6 cellular contexts compared by ENCODE assay signal in genomic region chr9:128703616-128704355, GRCh38. TPM values are rescaled to one million over a fixed set of nuclear protein-coding genes. Genes with fewer than 3 reads are reported as not detected.
DNase-seq lines count a peak whose midpoint lies in the region; ATAC-seq and TF ChIP-seq lines count a peak whose summit lies in the region.

No MANE protein-coding gene starts in this region.

- no peak overlapping the region for H3K27ac Mint-ChIP-seq in CD8-positive, alpha-beta T cell
- H3K27ac Mint-ChIP-seq in activated naive CD4-positive, alpha-beta T cell treated with anti-CD3 and anti-CD28 coated beads, Interleukin-2, amount 50 U/mL, for 24 hours = peak overlapping the region; percentile 82

- POLR2A ChIA-PET in CD8-positive, alpha-beta T cell (lab: Charles Lee) = interaction anchor here (0.6 kb wide), 1 partner anchor 311 kb away, joined by 3 read pairs; no protein-coding TSS in a partner anchor

- no peaks in the 10 kb centered on the region for H3K27me3 Mint-ChIP-seq in CD8-positive, alpha-beta T cell (ENCODE audit: low read depth)
- H3K27me3 Mint-ChIP-seq in activated naive CD4-positive, alpha-beta T cell treated with anti-CD3 and anti-CD28 coated beads, Interleukin-2, amount 50 U/mL, for 24 hours = no peaks in the 10 kb centered on the region

- H3K56ac ChIP-seq in mesendoderm (ENCODE audit: low read length) = peak overlapping the region; percentile 81

- peak overlapping the region; percentile 88 for H3K9ac ChIP-seq in mesendoderm (ENCODE audit: low read length)

- ATAC-seq in CD8-positive, alpha-beta T cell = no peak
- no peak for ATAC-seq in HG03432 (IDR thresholded peaks at IDR 0.05; ENCODE audit: unreplicated experiment)

- H3K79me1 ChIP-seq in mesendoderm (ENCODE audit: low read length) = no peaks in the 10 kb centered on the region

- peak overlapping the region; percentile 89 for H3K23ac ChIP-seq in mesendoderm (ENCODE audit: low read length)

- no peaks in the 10 kb centered on the region for H3K27me3 ChIP-seq in CD8-positive, alpha-beta T cell (ENCODE audit: insufficient read depth, low read length)
- no peaks in the 10 kb centered on the region for H3K27me3 ChIP-seq in mesendoderm (ENCODE audit: insufficient read depth, low read length, poor library complexity)

- H3K4ac ChIP-seq in mesendoderm (ENCODE audit: low read depth, low read length) = no peak overlapping the region

- peak overlapping the region; percentile 78 for H2AK5ac ChIP-seq in mesendoderm (ENCODE audit: low read length)

- H4K5ac ChIP-seq in mesendoderm (ENCODE audit: low read length) = no peak overlapping the region

- no peaks in the 10 kb centered on the region for H3K9me3 Mint-ChIP-seq in CD8-positive, alpha-beta T cell
- no peaks in the 10 kb centered on the region for H3K9me3 Mint-ChIP-seq in activated naive CD4-positive, alpha-beta T cell treated with anti-CD3 and anti-CD28 coated beads, Interleukin-2, amount 50 U/mL, for 24 hours

- peaks cover 16% of the 10 kb centered on the region for H3K4me1 ChIP-seq in CD8-positive, alpha-beta T cell (ENCODE audit: insufficient read depth, low read length)
- H3K4me1 ChIP-seq in mesendoderm (ENCODE audit: control insufficient read depth, low read depth, low read length) = peaks cover 2% of the 10 kb centered on the region

- H2BK15ac ChIP-seq in mesendoderm (replicated peaks; ENCODE audit: low read depth) = no peak overlapping the region

- no peaks in the 10 kb centered on the region for H3K36me3 ChIP-seq in CD8-positive, alpha-beta T cell (ENCODE audit: insufficient read depth, low read length)
- H3K36me3 ChIP-seq in mesendoderm (ENCODE audit: control insufficient read depth, insufficient read depth, low read length) = no peaks in the 10 kb centered on the region

- intact Hi-C loops in CD8-positive, alpha-beta T cell (cut with DNase I, micrococcal nuclease) = loop anchor here (2.0 to 5.0 kb wide), 2 partner anchors 19 to 69 kb away; partner anchors contain the start of gene ZER1 (in 1 of the 2)

- no peak overlapping the region for H4K8ac ChIP-seq in mesendoderm (ENCODE audit: low read depth, low read length)

- peaks cover 13% of the 10 kb centered on the region for H3K4me1 Mint-ChIP-seq in CD8-positive, alpha-beta T cell (ENCODE audit: low read depth)
- peaks cover 9% of the 10 kb centered on the region for H3K4me1 Mint-ChIP-seq in activated naive CD4-positive, alpha-beta T cell treated with anti-CD3 and anti-CD28 coated beads, Interleukin-2, amount 50 U/mL, for 24 hours

- no peak for TF ChIP-seq CTCF in CD8-positive, alpha-beta T cell (IDR thresholded peaks at IDR 0.05)

- no peak overlapping the region for H2BK120ac ChIP-seq in mesendoderm (ENCODE audit: low read depth, low read length)

- H3K36me3 Mint-ChIP-seq in CD8-positive, alpha-beta T cell = no peaks in the 10 kb centered on the region
- H3K36me3 Mint-ChIP-seq in activated naive CD4-positive, alpha-beta T cell treated with anti-CD3 and anti-CD28 coated beads, Interleukin-2, amount 50 U/mL, for 24 hours = no peaks in the 10 kb centered on the region

- no CpG with 5 or more reads among the region's 31 CpGs for WGBS in mesendoderm (ENCODE audit: extremely low coverage, insufficient coverage, low lambda C conversion rate)

- H3K27ac ChIP-seq in CD8-positive, alpha-beta T cell (ENCODE audit: low read depth, low read length) = no peak overlapping the region
- H3K27ac ChIP-seq in mesendoderm (ENCODE audit: low read depth, low read length) = no peak overlapping the region

- peak overlapping the region; percentile 80 for H3K4me3 Mint-ChIP-seq in CD8-positive, alpha-beta T cell
- H3K4me3 Mint-ChIP-seq in activated naive CD4-positive, alpha-beta T cell treated with anti-CD3 and anti-CD28 coated beads, Interleukin-2, amount 50 U/mL, for 24 hours = peak overlapping the region; percentile 69

- no peaks in the 10 kb centered on the region for H3K9me3 ChIP-seq in CD8-positive, alpha-beta T cell (ENCODE audit: low read length)

- H3K4me3 ChIP-seq in CD8-positive, alpha-beta T cell (ENCODE audit: low read depth, low read length) = no peak overlapping the region
- no peak overlapping the region for H3K4me3 ChIP-seq in mesendoderm (ENCODE audit: low read length)

- DNase-seq in CD8-positive, alpha-beta T cell = no peak
- DNase-seq in mesendoderm = no peak
- no peak for DNase-seq in epidermal melanocyte (ENCODE audit: insufficient read length, low spot score)
- DNase-seq in NCI-H1048 (lab: John Stamatoyannopoulos, UW) = no peak

- H3K79me2 ChIP-seq in mesendoderm (ENCODE audit: control insufficient read depth, insufficient read depth, low read length) = no peaks in the 10 kb centered on the region

- peak overlapping the region; percentile 84 for H3K4me2 ChIP-seq in mesendoderm (ENCODE audit: low read length)

- peak overlapping the region; percentile 88 for H3K18ac ChIP-seq in mesendoderm (ENCODE audit: low read length)

- H2BK5ac ChIP-seq in mesendoderm (ENCODE audit: low read length) = no peak overlapping the region

- CTCF ChIA-PET in CD8-positive, alpha-beta T cell (lab: Charles Lee) = no interaction called here

RNA-seq across cellular contexts. Expression of gene PKN3, which starts 1.5 kb away (rescaled TPM):
- total RNA-seq in CD8-positive, alpha-beta T cell = 1 to 10 TPM; 1.3 to 2.0 TPM
- polyA plus RNA-seq in mesendoderm (2013, experiment 1 of 2) = 5.9 TPM
- polyA plus RNA-seq in mesendoderm (2013, experiment 2 of 2) = 5.8 TPM

RNA-seq across cellular contexts. Expression of gene SET, which starts 14.8 kb away (rescaled TPM):
- total RNA-seq in CD8-positive, alpha-beta T cell = 100 to 1,000 TPM; 243 to 260 TPM
- polyA plus RNA-seq in mesendoderm (2013, experiment 1 of 2) = 1,074 TPM
- polyA plus RNA-seq in mesendoderm (2013, experiment 2 of 2) = 1,092 TPM

RNA-seq across cellular contexts. Expression of gene ZDHHC12, which starts 20.1 kb away (rescaled TPM):
- total RNA-seq in CD8-positive, alpha-beta T cell = 10 to 100 TPM; 25.5 to 29.6 TPM
- 30.3 TPM for polyA plus RNA-seq in mesendoderm (2013, experiment 1 of 2)
- 31.1 TPM for polyA plus RNA-seq in mesendoderm (2013, experiment 2 of 2)

RNA-seq across cellular contexts. Expression of gene DYNC2I2, which starts 47.1 kb away (rescaled TPM):
- total RNA-seq in CD8-positive, alpha-beta T cell = 1 to 10 TPM; 3.7 to 3.9 TPM
- polyA plus RNA-seq in mesendoderm (2013, experiment 1 of 2) = 21.0 TPM
- 21.1 TPM for polyA plus RNA-seq in mesendoderm (2013, experiment 2 of 2)
